ENCODE assay signal across 15 cellular contexts in genomic region chr1:109989656-109990653, GRCh38. TPM values are rescaled to one million over a fixed set of nuclear protein-coding genes. Genes with fewer than 3 reads are reported as not detected.
A peak's percentile ranks its signal among the peaks of the same experiment; 100 is the strongest.
DNase-seq lines count a peak whose midpoint lies in the region; ATAC-seq and TF ChIP-seq lines count a peak whose summit lies in the region.
"Had no signal": no experiment of that assay in that cellular context is flagged by ENCODE, and none has a peak within 500 bp of the region (broad histone marks: within the 10 kb centered on the region; RNA-seq: fewer than 3 reads in every experiment).

No MANE protein-coding gene starts in this region.

- peak overlapping the region in 1 of 3 experiments; percentile 67 for H3K27ac Mint-ChIP-seq in nephron
- H3K27ac Mint-ChIP-seq: activated CD4-positive, alpha-beta T cell treated with anti-CD3 and anti-CD28 coated beads for 36 hours; activated T-helper 1 cell treated with anti-CD3 and anti-CD28 coated beads, Interleukin-12 subunit alpha, Interleukin-12 subunit beta, Interleukin-2, Interleukin-4 antibody, amounts not matched to agents 30 ng/mL and 10 ng/mL and 1 ng/mL, durations not matched to agents 14 hours and 24 hours and 36 hours; natural killer cell treated with Interleukin-12 subunit alpha and Interleukin-12 subunit beta and Interleukin-15 and Interleukin-18, amount 100 ng/mL, for 72 hours had no signal

- H3K4me3 ChIP-seq in NB4 (ENCODE audit: low read depth, low read length) (no peak overlapping the region), dorsolateral prefrontal cortex (peak overlapping the region in 34 of 59 donors; percentile 4 to 97 (median 81))

- intact Hi-C loops in dorsolateral prefrontal cortex (cut with DNase I), result loop anchor here in 1 of 2 donors (10.0 kb wide), 1 partner anchor 115 kb away; no protein-coding TSS in a partner anchor

- H3K4me1 Mint-ChIP-seq in nephron, result peaks cover 57% of the 10 kb centered on the region

- DNase-seq in CD1c-positive myeloid dendritic cell (ENCODE audit: extremely low spot score), result peak; percentile 80
- peak; percentile 41 for DNase-seq in NB4 (ENCODE audit: low read depth)
- no peak for DNase-seq in dorsolateral prefrontal cortex
- no peak for DNase-seq in activated T-cell treated with anti-CD3 and anti-CD28 coated beads for 4 hours
- DNase-seq: activated CD4-positive, alpha-beta T cell treated with anti-CD3 and anti-CD28 coated beads for 36 hours; C1 segment of cervical spinal cord; NCI-H1048; SK-N-SH had no signal

- H3K27ac ChIP-seq in dorsolateral prefrontal cortex, result peak overlapping the region in 55 of 59 donors; percentile 3 to 99 (median 92)

- H3K36me3 Mint-ChIP-seq in nephron (ENCODE audit: low read depth), result peaks cover 40% of the 10 kb centered on the region
- H3K36me3 Mint-ChIP-seq: natural killer cell treated with Interleukin-12 subunit alpha and Interleukin-12 subunit beta and Interleukin-15 and Interleukin-18, amount 100 ng/mL, for 72 hours had no signal

- H3K27me3 Mint-ChIP-seq in nephron (ENCODE audit: low read depth), result peaks cover 3% of the 10 kb centered on the region
- H3K27me3 Mint-ChIP-seq: activated CD4-positive, alpha-beta T cell treated with anti-CD3 and anti-CD28 coated beads for 36 hours; natural killer cell treated with Interleukin-12 subunit alpha and Interleukin-12 subunit beta and Interleukin-15 and Interleukin-18, amount 100 ng/mL, for 72 hours had no signal

- H3K4me3 Mint-ChIP-seq in nephron, result peak overlapping the region in 2 of 3 experiments; percentile 19 to 56
- H3K4me3 Mint-ChIP-seq: activated CD4-positive, alpha-beta T cell treated with anti-CD3 and anti-CD28 coated beads for 36 hours; activated T-helper 1 cell treated with anti-CD3 and anti-CD28 coated beads, Interleukin-12 subunit alpha, Interleukin-12 subunit beta, Interleukin-2, Interleukin-4 antibody, amounts not matched to agents 30 ng/mL and 10 ng/mL and 1 ng/mL, durations not matched to agents 14 hours and 24 hours and 36 hours; natural killer cell treated with Interleukin-12 subunit alpha and Interleukin-12 subunit beta and Interleukin-15 and Interleukin-18, amount 100 ng/mL, for 72 hours had no signal

- TF ChIP-seq CTCF in NB4 (IDR thresholded peaks at IDR 0.05; ENCODE audit: low read depth, low read length) (no peak), dorsolateral prefrontal cortex (IDR thresholded peaks at IDR 0.05 in 54 of 56, conservative IDR thresholded peaks at IDR 0.05 in 2 of 56; ENCODE audit: low read depth in 1 of 56, partially characterized antibody in 56 of 56) (no peak), nephron (IDR thresholded peaks at IDR 0.05; ENCODE audit: unreplicated experiment in 3 of 3) (no peak)

- TF ChIP-seq POLR2A in NB4 (IDR thresholded peaks at IDR 0.05; ENCODE audit: extremely low read depth, insufficient read length), result no peak

- H3K27me3 ChIP-seq in dorsolateral prefrontal cortex, result no peaks in the 10 kb centered on the region

- no peaks in the 10 kb centered on the region for H3K9me3 Mint-ChIP-seq in nephron
- H3K9me3 Mint-ChIP-seq: activated T-helper 1 cell treated with anti-CD3 and anti-CD28 coated beads, Interleukin-12 subunit alpha, Interleukin-12 subunit beta, Interleukin-2, Interleukin-4 antibody, amounts not matched to agents 30 ng/mL and 10 ng/mL and 1 ng/mL, durations not matched to agents 14 hours and 24 hours and 36 hours; natural killer cell treated with Interleukin-12 subunit alpha and Interleukin-12 subunit beta and Interleukin-15 and Interleukin-18, amount 100 ng/mL, for 72 hours had no signal

- no peak for ATAC-seq in HG03196 (IDR thresholded peaks at IDR 0.05; ENCODE audit: unreplicated experiment)
- no peak for ATAC-seq in HG03159 (IDR thresholded peaks at IDR 0.05; ENCODE audit: unreplicated experiment)
- ATAC-seq in HG03342 (IDR thresholded peaks at IDR 0.05; ENCODE audit: unreplicated experiment), result no peak
- ATAC-seq: activated CD4-positive, alpha-beta T cell treated with anti-CD3 and anti-CD28 coated beads for 36 hours; esophagus mucosa; natural killer cell treated with Interleukin-12 subunit alpha and Interleukin-12 subunit beta and Interleukin-15 and Interleukin-18, amount 100 ng/mL, for 72 hours had no signal

RNA-seq across cellular contexts. Expression of gene AHCYL1, which starts 5.4 kb away (rescaled TPM):
- total RNA-seq in dorsolateral prefrontal cortex, result 100 to 1,000 TPM; 172 to 665 (median 292) TPM

RNA-seq across cellular contexts. Expression of gene STRIP1, which starts 44.5 kb away (rescaled TPM):
- total RNA-seq in dorsolateral prefrontal cortex, result 10 to 100 TPM; 45.9 to 78.9 (median 61.2) TPM

Comparison
In these comparisons a context has a peak if more than half of its experiments do, and no peak if none do; other contexts are left out.
1. DNase-seq: peak in CD1c-positive myeloid dendritic cell (single experiment) and NB4 (single experiment); none in dorsolateral prefrontal cortex (0 of 10) and activated T-cell treated with anti-CD3 and anti-CD28 coated beads for 4 hours (single experiment).